9 cellular contexts compared by ENCODE assay signal in the genomic region with DNA sequence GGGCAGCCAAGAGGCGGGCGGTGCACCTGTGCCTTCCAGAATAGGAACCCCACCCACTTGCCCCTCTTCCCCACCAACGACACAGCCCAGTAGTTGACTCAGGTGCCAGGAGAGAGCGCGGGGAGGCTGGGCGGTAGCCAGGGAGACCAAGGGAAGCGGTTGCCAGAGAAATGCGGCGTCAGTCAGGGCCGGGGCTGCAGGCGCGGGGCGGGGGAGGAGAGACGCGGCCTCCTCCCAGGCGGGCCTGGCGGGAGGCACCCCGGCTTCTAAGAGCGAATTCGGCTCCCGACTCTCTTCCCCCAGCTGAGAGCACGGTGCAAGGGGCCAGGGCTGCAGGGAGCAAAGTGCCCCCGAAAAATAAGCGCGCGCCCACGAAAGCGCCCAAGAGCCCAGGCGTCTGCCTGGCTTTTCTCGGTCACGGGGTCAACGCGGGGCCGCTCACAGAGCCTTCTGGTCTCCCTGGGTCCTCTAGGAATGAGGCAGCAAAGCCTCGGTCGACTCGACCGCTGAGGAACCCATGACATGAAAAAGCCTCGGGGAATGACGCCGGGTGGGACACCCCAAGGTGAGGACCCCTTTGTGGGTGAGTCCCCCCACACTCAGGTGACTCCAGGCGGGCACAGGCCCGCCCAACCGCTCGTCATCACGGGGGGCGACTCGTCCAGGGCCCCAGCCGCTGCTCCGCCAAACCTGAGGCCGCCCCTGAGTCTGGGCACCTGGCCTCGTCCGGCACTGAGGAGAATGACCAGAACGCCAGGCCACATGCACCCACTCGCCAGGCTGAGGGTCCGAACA. TPM values are rescaled to one million over a fixed set of nuclear protein-coding genes. Genes with fewer than 3 reads are reported as not detected.
A peak's percentile ranks its signal among the peaks of the same experiment; 100 is the strongest.
DNase-seq lines count a peak whose midpoint lies in the region; ATAC-seq and TF ChIP-seq lines count a peak whose summit lies in the region.
"Had no signal": no experiment of that assay in that cellular context is flagged by ENCODE, and none has a peak within 500 bp of the region (broad histone marks: within the 10 kb centered on the region; RNA-seq: fewer than 3 reads in every experiment).

No MANE protein-coding gene starts in this region.

- no peak for ATAC-seq in stimulated activated memory B cell treated with anti-CD40 and anti-IgM and Interleukin-4, amounts not matched to agents 10 μg/mL and 1 μg/mL and 100 μg/mL, for 72 hours
- no peak for ATAC-seq in HG03439 (IDR thresholded peaks at IDR 0.05; ENCODE audit: unreplicated experiment)

- H3K4me2 ChIP-seq in MM.1S (ENCODE audit: low read depth, low read length) = no peak overlapping the region

- H3K36me3 ChIP-seq in SK-N-MC (ENCODE audit: insufficient read depth, low read length) (no peaks in the 10 kb centered on the region), right atrium auricular region (no peaks in the 10 kb centered on the region), spleen (no peaks in the 10 kb centered on the region), MM.1S (replicated peaks; ENCODE audit: insufficient read depth, low read length) (no peaks in the 10 kb centered on the region)

- peaks cover 20% of the 10 kb centered on the region for H3K4me1 Mint-ChIP-seq in stimulated activated memory B cell treated with anti-CD40 and anti-IgM and Interleukin-4, amounts not matched to agents 10 μg/mL and 1 μg/mL and 100 μg/mL, for 72 hours

- peaks cover 6 to 8% of the 10 kb centered on the region in 2 donors for H3K27me3 ChIP-seq in right atrium auricular region
- peaks cover 0 to 94% (median 66%) of the 10 kb centered on the region in 7 donors for H3K27me3 ChIP-seq in spleen (replicated peaks in 1 of 7)
- peaks cover 4% of the 10 kb centered on the region; the same call in 1 of the 2 replicates for H3K27me3 ChIP-seq in MM.1S (replicated peaks; ENCODE audit: insufficient read depth, low read length)

- no peaks in the 10 kb centered on the region for H4K20me1 ChIP-seq in MM.1S (ENCODE audit: insufficient read depth, low read length)

- H3K9ac ChIP-seq in SK-N-MC (ENCODE audit: insufficient read length) = no peak overlapping the region
- no peak overlapping the region for H3K9ac ChIP-seq in MM.1S (ENCODE audit: low read length)

- H3K9me3 ChIP-seq in SK-N-MC (ENCODE audit: low read depth, low read length) = no peaks in the 10 kb centered on the region
- no peaks in the 10 kb centered on the region for H3K9me3 ChIP-seq in right atrium auricular region
- H3K9me3 ChIP-seq in spleen = no peaks in the 10 kb centered on the region
- no peaks in the 10 kb centered on the region for H3K9me3 ChIP-seq in MM.1S (replicated peaks; ENCODE audit: insufficient read depth, low read length)

- no peak for TF ChIP-seq CTCF in right atrium auricular region (IDR thresholded peaks at IDR 0.05)
- no peak for TF ChIP-seq CTCF in spleen (IDR thresholded peaks at IDR 0.05 in 8 of 11, conservative IDR thresholded peaks at IDR 0.05 in 3 of 11)
- TF ChIP-seq CTCF in MM.1S (IDR thresholded peaks at IDR 0.05; ENCODE audit: low read length) = no peak

- no peak for TF ChIP-seq POLR2A in spleen (IDR thresholded peaks at IDR 0.05)

- H3K4me1 ChIP-seq in right atrium auricular region (peaks cover 0 to 23% of the 10 kb centered on the region in 2 donors), spleen (peaks cover 11 to 27% (median 23%) of the 10 kb centered on the region in 6 donors), MM.1S (ENCODE audit: low read length) (no peaks in the 10 kb centered on the region)

- H3K4me3 Mint-ChIP-seq in stimulated activated memory B cell treated with anti-CD40 and anti-IgM and Interleukin-4, amounts not matched to agents 10 μg/mL and 1 μg/mL and 100 μg/mL, for 72 hours = peak overlapping the region; percentile 29

- no peaks in the 10 kb centered on the region for H3K36me3 Mint-ChIP-seq in stimulated activated memory B cell treated with anti-CD40 and anti-IgM and Interleukin-4, amounts not matched to agents 10 μg/mL and 1 μg/mL and 100 μg/mL, for 72 hours

- H3K27me3 Mint-ChIP-seq in stimulated activated memory B cell treated with anti-CD40 and anti-IgM and Interleukin-4, amounts not matched to agents 10 μg/mL and 1 μg/mL and 100 μg/mL, for 72 hours = peaks cover 64% of the 10 kb centered on the region

- H3K79me2 ChIP-seq in MM.1S (ENCODE audit: low read length) = no peaks in the 10 kb centered on the region

- no peak overlapping the region for H3K27ac Mint-ChIP-seq in stimulated activated memory B cell treated with anti-CD40 and anti-IgM and Interleukin-4, amounts not matched to agents 10 μg/mL and 1 μg/mL and 100 μg/mL, for 72 hours

- H3K27ac ChIP-seq in SK-N-MC (no peak overlapping the region), right atrium auricular region (no peak overlapping the region), spleen (no peak overlapping the region), MM.1S (ENCODE audit: low read length) (no peak overlapping the region)
- H3K27ac ChIP-seq: 22Rv1 had no signal

- whole genome bisulfite sequencing in spleen, 5 donors = 17 to 23% (median 22%) methylated on average over 39 to 56 of the region's 56 CpGs

- intact Hi-C loops in spleen (cut with DNase I; ENCODE audit: low total_unique reads) = no loop called here

- DNase-seq in DMS 273 (lab: John Stamatoyannopoulos, UW; ENCODE audit: unreplicated experiment) = peak; percentile 64
- no peak for DNase-seq in DMS 273 treated with DMSO at 0.1 percent for 48 hours (lab: John Stamatoyannopoulos, UW)
- DNase-seq in SK-N-MC (ENCODE audit: low read depth, low spot score) = no peak
- no peak for DNase-seq in right atrium auricular region (ENCODE audit: low spot score)
- DNase-seq in spleen = no peak
- DNase-seq in MM.1S = no peak

- H3K4me3 ChIP-seq in SK-N-MC = peak overlapping the region; percentile 84
- H3K4me3 ChIP-seq in right atrium auricular region = peak overlapping the region; percentile 39 to 62
- H3K4me3 ChIP-seq in spleen = peak overlapping the region in 4 of 8 donors; percentile 52 to 76 (median 54)
- H3K4me3 ChIP-seq in MM.1S (ENCODE audit: low read length) = no peak overlapping the region

- H3K9me3 Mint-ChIP-seq in stimulated activated memory B cell treated with anti-CD40 and anti-IgM and Interleukin-4, amounts not matched to agents 10 μg/mL and 1 μg/mL and 100 μg/mL, for 72 hours = no peaks in the 10 kb centered on the region

- H3F3A ChIP-seq in MM.1S (ENCODE audit: insufficient read depth, low read length) = no peaks in the 10 kb centered on the region

- H3K9me2 ChIP-seq in MM.1S (replicated peaks; ENCODE audit: insufficient read depth, low read length) = no peaks in the 10 kb centered on the region

- no peak overlapping the region for H2AFZ ChIP-seq in MM.1S (ENCODE audit: low read length)

RNA-seq across cellular contexts. Expression of a gene that starts 0.7 kb away (rescaled TPM):
- 1 to 10 TPM; 1.5 to 3.3 TPM for total RNA-seq in right atrium auricular region
- 1 to 10 TPM in 1 of 7 donors, under 1 TPM in 6; 0.09 to 1.2 (median 0.46) TPM for total RNA-seq in spleen
- under 1 TPM; 0.39 to 0.48 (median 0.47) TPM for polyA plus RNA-seq in spleen
